2 cellular contexts compared by ENCODE assay signal in genomic region chr12:26961803-26962202, GRCh38.
TF ChIP-seq lines count a peak whose summit lies in the region.

No MANE protein-coding gene starts in this region.

TF ChIP-seq in SK-N-SH treated with all-trans-retinoic acid at 6 μM for 48 hours, 23 proteins besides CTCF, POLR2A, EP300 and RAD21 (continued from another document):
- TF ChIP-seq BACH2 (CRISPR knock-in tag; IDR thresholded peaks at IDR 0.05; ENCODE audit: borderline replicate concordance), result no peak
- no peak for TF ChIP-seq TCF4 (CRISPR knock-in tag; IDR thresholded peaks at IDR 0.05; ENCODE audit: borderline replicate concordance)
- TF ChIP-seq ZNF565 (CRISPR knock-in tag; conservative IDR thresholded peaks at IDR 0.05; ENCODE audit: low read depth), result no peak
- no peak for TF ChIP-seq TOX (CRISPR knock-in tag; IDR thresholded peaks at IDR 0.05; ENCODE audit: borderline replicate concordance)
- TF ChIP-seq ZFP30 (CRISPR knock-in tag; IDR thresholded peaks at IDR 0.05), result no peak
- TF ChIP-seq ISL1 (CRISPR knock-in tag; IDR thresholded peaks at IDR 0.05), result peak; percentile 81
- TF ChIP-seq SNAI2 (CRISPR knock-in tag; IDR thresholded peaks at IDR 0.05), result no peak
- TF ChIP-seq CSRNP3 (CRISPR knock-in tag; IDR thresholded peaks at IDR 0.05), result no peak
- TF ChIP-seq ARNTL (CRISPR knock-in tag; IDR thresholded peaks at IDR 0.05; ENCODE audit: borderline replicate concordance, low read depth), result no peak
- TF ChIP-seq OSR1 (CRISPR knock-in tag; IDR thresholded peaks at IDR 0.05), result no peak
- TF ChIP-seq CSDC2 (CRISPR knock-in tag; IDR thresholded peaks at IDR 0.05), result no peak
- TF ChIP-seq GLIS3 (CRISPR knock-in tag; IDR thresholded peaks at IDR 0.05), result no peak
- no peak for TF ChIP-seq ESRRG (CRISPR knock-in tag; IDR thresholded peaks at IDR 0.05)
- 0 out of 2 replicates have a peak, but pooled peaks have one; percentile 46 for TF ChIP-seq TSHZ2 (CRISPR knock-in tag; IDR thresholded peaks at IDR 0.05)
- TF ChIP-seq ZNF70 (CRISPR knock-in tag; IDR thresholded peaks at IDR 0.05), result no peak
- no peak for TF ChIP-seq PATZ1 (CRISPR knock-in tag; IDR thresholded peaks at IDR 0.05; ENCODE audit: borderline replicate concordance)
- TF ChIP-seq RARB (CRISPR knock-in tag; IDR thresholded peaks at IDR 0.05), result no peak
- TF ChIP-seq POU6F1 (CRISPR knock-in tag; IDR thresholded peaks at IDR 0.05; ENCODE audit: borderline replicate concordance, low read depth), result no peak
- TF ChIP-seq ZNF8 (CRISPR knock-in tag; IDR thresholded peaks at IDR 0.05), result no peak
- TF ChIP-seq PPARA (CRISPR knock-in tag; IDR thresholded peaks at IDR 0.05; ENCODE audit: borderline replicate concordance), result no peak

TF ChIP-seq in SK-N-SH, 30 proteins besides CTCF, POLR2A, EP300 and RAD21 (continued from another document):
- no peak for TF ChIP-seq CHD2 (IDR thresholded peaks at IDR 0.05; ENCODE audit: low read length, partially characterized antibody)
